33 cellular contexts compared by ENCODE assay signal in genomic region chr3:160633361-160634083, GRCh38. TPM values are rescaled to one million over a fixed set of nuclear protein-coding genes. Genes with fewer than 3 reads are reported as not detected.
"Had no signal": no experiment of that assay in that cellular context is flagged by ENCODE, and none has a peak within 500 bp of the region (broad histone marks: within the 10 kb centered on the region; RNA-seq: fewer than 3 reads in every experiment).

No MANE protein-coding gene starts in this region.

- H3K4me1 ChIP-seq: left lung, prostate gland, right atrium auricular region, stomach, vagina had no signal

- H3K4me1 Mint-ChIP-seq: nephron progenitor cell had no signal

- H3K9me3 Mint-ChIP-seq: naive thymus-derived CD8-positive, alpha-beta T cell; nephron progenitor cell had no signal

- H3K27ac Mint-ChIP-seq: naive thymus-derived CD8-positive, alpha-beta T cell; nephron progenitor cell had no signal

- FAIRE-seq: endothelial cell of umbilical vein, frontal cortex, kidney had no signal

- H3K36me3 Mint-ChIP-seq: naive thymus-derived CD8-positive, alpha-beta T cell had no signal

- H3K27ac ChIP-seq: coronary artery, left lung, prostate gland, right atrium auricular region, stomach, thyroid gland, vagina had no signal

- H3K4me2 ChIP-seq: smooth muscle cell had no signal

- H3K4me3 ChIP-seq: coronary artery, left lung, prostate gland, right atrium auricular region, smooth muscle cell, stomach, thyroid gland, vagina had no signal

- ATAC-seq: left lung; naive thymus-derived CD8-positive, alpha-beta T cell; sciatic nerve had no signal

- DNase-seq: dermis blood vessel endothelial cell; effector memory CD4-positive, alpha-beta T cell; erythroblast; head of caudate nucleus; kidney; left lung; mesendoderm; midbrain; naive thymus-derived CD8-positive, alpha-beta T cell; nephron progenitor cell; nucleus accumbens; stimulated activated CD4-positive, alpha-beta T cell treated with anti-CD3 and anti-CD28 coated beads, Interleukin-12 subunit alpha, Interleukin-12 subunit beta, amount 100 ng/mL, for 4 hours; stimulated activated CD4-positive, alpha-beta T cell treated with anti-CD3 and anti-CD28 coated beads, Interleukin-1b, Interleukin-23, amount 100 ng/mL, for 48 hours; stimulated activated CD4-positive, alpha-beta T cell treated with anti-CD3 and anti-CD28 coated beads, Interleukin-4, amount 100 ng/mL, for 1 hour; stimulated activated CD8-positive, alpha-beta memory T cell treated with anti-CD3 and anti-CD28 coated beads, Interleukin-4, amount 100 ng/mL, for 48 hours; stimulated activated naive CD4-positive, alpha-beta T cell treated with Interleukin-2 at 50 U/mL for 16 hours; stomach; thyroid gland; trophoblast cell had no signal

- H3K4me3 Mint-ChIP-seq: naive thymus-derived CD8-positive, alpha-beta T cell; nephron progenitor cell had no signal

- H3K27me3 ChIP-seq: left lung, right atrium auricular region, stomach, thyroid gland, vagina had no signal

RNA-seq across cellular contexts. Expression of gene ARL14, which starts 43.4 kb away (rescaled TPM):
- total RNA-seq: dermis blood vessel endothelial cell; endothelial cell of umbilical vein; fibroblast of villous mesenchyme; frontal cortex; glomerular endothelial cell; left lung; lung microvascular endothelial cell; myocyte; naive thymus-derived CD8-positive, alpha-beta T cell; osteocyte; prostate gland; right atrium auricular region; sciatic nerve; temporal lobe; thyroid gland; vagina had no signal
- polyA plus RNA-seq: endothelial cell of umbilical vein; naive thymus-derived CD8-positive, alpha-beta T cell; smooth muscle cell had no signal
